ENCODE assay signal across 16 cellular contexts in the genomic region with DNA sequence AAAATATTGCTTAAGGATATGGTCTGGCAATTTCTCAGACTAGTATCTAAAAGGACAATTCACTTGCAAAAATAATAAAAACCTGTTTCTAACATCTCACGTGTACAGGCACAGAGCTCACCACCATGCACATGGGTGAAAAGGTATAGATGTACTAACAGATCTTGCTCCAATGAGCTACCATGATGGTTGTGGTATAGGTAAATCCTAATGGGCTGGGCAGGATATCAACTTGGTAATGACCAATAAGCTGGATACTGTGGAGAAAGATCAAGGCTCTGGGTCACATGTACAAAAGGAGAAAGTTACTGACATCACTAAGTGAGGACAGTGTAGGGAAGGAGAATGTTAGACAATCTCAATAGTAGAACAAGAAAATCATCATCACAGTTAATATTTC.
A peak's percentile ranks its signal among the peaks of the same experiment; 100 is the strongest.
DNase-seq lines count a peak whose midpoint lies in the region; TF ChIP-seq lines count a peak whose summit lies in the region.
"Had no signal": no experiment of that assay in that cellular context is flagged by ENCODE, and none has a peak within 500 bp of the region (broad histone marks: within the 10 kb centered on the region; RNA-seq: fewer than 3 reads in every experiment).

No MANE protein-coding gene starts in this region.

- TF ChIP-seq CTCF in 22Rv1 (IDR thresholded peaks at IDR 0.05) (no peak), HFFc6 (IDR thresholded peaks at IDR 0.05) (no peak), endothelial cell (IDR thresholded peaks at IDR 0.05; ENCODE audit: unreplicated experiment) (no peak), mesothelial cell of epicardium (IDR thresholded peaks at IDR 0.05; ENCODE audit: unreplicated experiment) (no peak), chondrocyte (IDR thresholded peaks at IDR 0.05) (no peak)

- H3K36me3 Mint-ChIP-seq in HFFc6 (ENCODE audit: low read depth) (peaks cover 19% of the 10 kb centered on the region; the same call in 1 of the 2 replicates), endothelial cell (ENCODE audit: low read depth, unreplicated experiment) (peaks cover 51% of the 10 kb centered on the region), mesothelial cell of epicardium (peaks cover 24% of the 10 kb centered on the region), chondrocyte (ENCODE audit: low read depth) (peaks cover 18% of the 10 kb centered on the region)
- no peaks in the 10 kb centered on the region for H3K36me3 Mint-ChIP-seq in activated naive CD8-positive, alpha-beta T cell treated with anti-CD3 and anti-CD28 coated beads for 36 hours
- H3K36me3 Mint-ChIP-seq: CD8-positive, alpha-beta memory T cell had no signal

- no peaks in the 10 kb centered on the region for H3K9me3 Mint-ChIP-seq in HFFc6
- H3K9me3 Mint-ChIP-seq in endothelial cell (ENCODE audit: unreplicated experiment): no peaks in the 10 kb centered on the region
- H3K9me3 Mint-ChIP-seq in mesothelial cell of epicardium: no peaks in the 10 kb centered on the region
- no peaks in the 10 kb centered on the region for H3K9me3 Mint-ChIP-seq in chondrocyte (ENCODE audit: low read depth)
- H3K9me3 Mint-ChIP-seq in activated naive CD8-positive, alpha-beta T cell treated with anti-CD3 and anti-CD28 coated beads for 36 hours: no peaks in the 10 kb centered on the region

- peaks cover 13% of the 10 kb centered on the region for H3K4me1 Mint-ChIP-seq in HFFc6 (ENCODE audit: low read depth)
- peaks cover 24% of the 10 kb centered on the region for H3K4me1 Mint-ChIP-seq in endothelial cell (ENCODE audit: unreplicated experiment)
- H3K4me1 Mint-ChIP-seq in mesothelial cell of epicardium: peaks cover 11% of the 10 kb centered on the region
- peaks cover 12% of the 10 kb centered on the region for H3K4me1 Mint-ChIP-seq in chondrocyte (ENCODE audit: low read depth)
- no peaks in the 10 kb centered on the region for H3K4me1 Mint-ChIP-seq in activated naive CD8-positive, alpha-beta T cell treated with anti-CD3 and anti-CD28 coated beads for 36 hours
- H3K4me1 Mint-ChIP-seq: CD8-positive, alpha-beta memory T cell had no signal

- H3K27me3 Mint-ChIP-seq in HFFc6 (ENCODE audit: insufficient read depth) (peaks cover 2% of the 10 kb centered on the region), endothelial cell (ENCODE audit: unreplicated experiment) (peaks cover 7% of the 10 kb centered on the region), mesothelial cell of epicardium (ENCODE audit: low read depth) (no peaks in the 10 kb centered on the region), chondrocyte (ENCODE audit: low read depth) (no peaks in the 10 kb centered on the region)
- H3K27me3 Mint-ChIP-seq in activated naive CD8-positive, alpha-beta T cell treated with anti-CD3 and anti-CD28 coated beads for 36 hours: peaks cover 4% of the 10 kb centered on the region

- H3K4me3 Mint-ChIP-seq in HFFc6 (no peak overlapping the region), endothelial cell (ENCODE audit: unreplicated experiment) (no peak overlapping the region), mesothelial cell of epicardium (no peak overlapping the region), chondrocyte (ENCODE audit: unreplicated experiment) (no peak overlapping the region)
- no peak overlapping the region for H3K4me3 Mint-ChIP-seq in activated naive CD8-positive, alpha-beta T cell treated with anti-CD3 and anti-CD28 coated beads for 36 hours
- H3K4me3 Mint-ChIP-seq: CD8-positive, alpha-beta memory T cell had no signal

- peak overlapping the region; percentile 12; the same call in 1 of the 2 replicates for H3K27ac Mint-ChIP-seq in HFFc6
- H3K27ac Mint-ChIP-seq in endothelial cell (ENCODE audit: unreplicated experiment): peak overlapping the region; percentile 1
- H3K27ac Mint-ChIP-seq in mesothelial cell of epicardium: peak overlapping the region; percentile 91
- no peak overlapping the region for H3K27ac Mint-ChIP-seq in chondrocyte (ENCODE audit: unreplicated experiment)
- H3K27ac Mint-ChIP-seq in activated naive CD8-positive, alpha-beta T cell treated with anti-CD3 and anti-CD28 coated beads for 36 hours: no peak overlapping the region
- H3K27ac Mint-ChIP-seq: CD8-positive, alpha-beta memory T cell had no signal

- peak overlapping the region; percentile 44 for H3K27ac ChIP-seq in 22Rv1
- H3K27ac ChIP-seq: BLaER1, PC-9, SJCRH30 had no signal

- no peak for DNase-seq in HFFc6
- no peak for DNase-seq in endothelial cell (ENCODE audit: low spot score)
- no peak for DNase-seq in mesothelial cell of epicardium (ENCODE audit: low spot score in 2 of 2, unreplicated experiment in 2 of 2)
- DNase-seq in NCI-H510A treated with DMSO at 0.1 percent for 48 hours (lab: John Stamatoyannopoulos, UW): no peak
- DNase-seq in chondrocyte (ENCODE audit: low spot score): no peak
- no peak for DNase-seq in activated naive CD8-positive, alpha-beta T cell treated with anti-CD3 and anti-CD28 coated beads for 36 hours
- DNase-seq in cerebellum (ENCODE audit: low spot score): no peak
- DNase-seq: CD8-positive, alpha-beta memory T cell; DMS79 treated with DMSO at 0.1 percent for 48 hours; NCI-H1694 treated with DMSO at 0.1 percent for 48 hours; NCI-H2227 treated with DMSO at 0.1 percent for 48 hours; NCI-H524 treated with DMSO at 0.1 percent for 48 hours; PC-9; SJCRH30 had no signal

Comparison
In these comparisons a context has a peak if more than half of its experiments do, and no peak if none do; other contexts are left out.
1. H3K27ac Mint-ChIP-seq: peak in HFFc6 (single experiment), endothelial cell (single experiment) and mesothelial cell of epicardium (single experiment); none in chondrocyte (single experiment) and activated naive CD8-positive, alpha-beta T cell treated with anti-CD3 and anti-CD28 coated beads for 36 hours (single experiment).